In genomic region chr19:48900477-48901452, GRCh38 we compare ENCODE assay signal across 8 cellular contexts. TPM values are rescaled to one million over a fixed set of nuclear protein-coding genes. Genes with fewer than 3 reads are reported as not detected.
A peak's percentile ranks its signal among the peaks of the same experiment; 100 is the strongest.
DNase-seq lines count a peak whose midpoint lies in the region; FAIRE-seq and TF ChIP-seq lines count a peak whose summit lies in the region.

No MANE protein-coding gene starts in this region.

- peaks cover 12% of the 10 kb centered on the region for H3K36me3 Mint-ChIP-seq in stimulated activated naive CD8-positive, alpha-beta T cell treated with anti-CD3 and anti-CD28 coated beads, Interleukin-15, Interleukin-2, amounts not matched to agents 100 ng/mL and 50 ng/mL, for 24 hours (ENCODE audit: low read depth)

- H3K9ac ChIP-seq in OCI-LY1 (ENCODE audit: low read length) (peak overlapping the region; percentile 78), kidney (ENCODE audit: low read length in 2 of 2) (peak overlapping the region; percentile 57 to 99)

- intact Hi-C loops in kidney (cut with DNase I) = no loop called here

- peaks cover 5% of the 10 kb centered on the region for H3K4me1 ChIP-seq in OCI-LY1 (ENCODE audit: insufficient read depth, low read length, severe bottlenecking)
- H3K4me1 ChIP-seq in kidney (ENCODE audit: control insufficient read depth in 1 of 2, insufficient read depth in 1 of 2, low read depth in 1 of 2, low read length in 2 of 2) = peaks cover 3 to 10% of the 10 kb centered on the region in 2 donors

- H3K27ac ChIP-seq in OCI-LY1 (ENCODE audit: low read depth, low read length, poor library complexity, severe bottlenecking) (peak overlapping the region; percentile 1), kidney (ENCODE audit: low read depth in 2 of 2, low read length in 2 of 2) (peak overlapping the region; percentile 71 to 95)

- in situ Hi-C loops in T47D (cut with HindIII; ENCODE audit: low pct_unique_long_range_greater_than_20kb, low sequenced_read_pairs) = no loop called here

- H3K27ac Mint-ChIP-seq in stimulated activated naive CD8-positive, alpha-beta T cell treated with anti-CD3 and anti-CD28 coated beads, Interleukin-15, Interleukin-2, amounts not matched to agents 100 ng/mL and 50 ng/mL, for 24 hours = peak overlapping the region; percentile 97

- FAIRE-seq in kidney (lab: Jason Lieb, UNC) = no peak

- no peaks in the 10 kb centered on the region for H3K9me2 ChIP-seq in OCI-LY1 (ENCODE audit: low read depth, low read length)

- H3K79me2 ChIP-seq in OCI-LY1 (ENCODE audit: insufficient read depth, low read length) = no peaks in the 10 kb centered on the region

- H3K9me3 ChIP-seq in OCI-LY1 (ENCODE audit: low read length) (no peaks in the 10 kb centered on the region), kidney (ENCODE audit: control insufficient read depth in 1 of 2, low read length in 2 of 2) (no peaks in the 10 kb centered on the region)

- H3F3A ChIP-seq in OCI-LY1 (ENCODE audit: insufficient read depth, low read length) = no peaks in the 10 kb centered on the region

- H3K36me3 ChIP-seq in OCI-LY1 (ENCODE audit: insufficient read depth, low read length) = peaks cover 8% of the 10 kb centered on the region; the same call in 1 of the 2 replicates
- H3K36me3 ChIP-seq in kidney (ENCODE audit: control insufficient read depth in 1 of 2, insufficient read depth in 2 of 2, low read length in 2 of 2) = peaks cover 8 to 11% of the 10 kb centered on the region in 2 donors

- peak overlapping the region; percentile 96 for H3K4me3 Mint-ChIP-seq in stimulated activated naive CD8-positive, alpha-beta T cell treated with anti-CD3 and anti-CD28 coated beads, Interleukin-15, Interleukin-2, amounts not matched to agents 100 ng/mL and 50 ng/mL, for 24 hours

- peak overlapping the region; percentile 80 for H3K4me3 ChIP-seq in OCI-LY1 (ENCODE audit: low read depth, low read length, poor library complexity, severe bottlenecking)
- H3K4me3 ChIP-seq in kidney (ENCODE audit: low read length in 2 of 2) = peak overlapping the region; percentile 62 to 78

- no peak overlapping the region for H2AFZ ChIP-seq in OCI-LY1 (ENCODE audit: low read length)

- no peaks in the 10 kb centered on the region for H4K20me1 ChIP-seq in OCI-LY1 (ENCODE audit: insufficient read depth, low read length)

- peak overlapping the region; percentile 68 for H3K4me2 ChIP-seq in OCI-LY1 (ENCODE audit: low read length)

- no peaks in the 10 kb centered on the region for H3K27me3 Mint-ChIP-seq in stimulated activated naive CD8-positive, alpha-beta T cell treated with anti-CD3 and anti-CD28 coated beads, Interleukin-15, Interleukin-2, amounts not matched to agents 100 ng/mL and 50 ng/mL, for 24 hours

- H3K27me3 ChIP-seq in OCI-LY1 (ENCODE audit: insufficient read depth, low read length) = no peaks in the 10 kb centered on the region

- TF ChIP-seq CTCF in OCI-LY1 (IDR thresholded peaks at IDR 0.05; ENCODE audit: low read length) = no peak
- no peak for TF ChIP-seq CTCF in kidney (IDR thresholded peaks at IDR 0.05; ENCODE audit: borderline replicate concordance, extremely low read depth, insufficient read depth)

- H3K9me3 Mint-ChIP-seq in stimulated activated naive CD8-positive, alpha-beta T cell treated with anti-CD3 and anti-CD28 coated beads, Interleukin-15, Interleukin-2, amounts not matched to agents 100 ng/mL and 50 ng/mL, for 24 hours = no peaks in the 10 kb centered on the region

- peaks cover 39% of the 10 kb centered on the region for H3K4me1 Mint-ChIP-seq in stimulated activated naive CD8-positive, alpha-beta T cell treated with anti-CD3 and anti-CD28 coated beads, Interleukin-15, Interleukin-2, amounts not matched to agents 100 ng/mL and 50 ng/mL, for 24 hours (ENCODE audit: low read depth)

- peak; percentile 65 for DNase-seq in activated CD8-positive, alpha-beta memory T cell treated with anti-CD3 and anti-CD28 coated beads for 24 hours
- no peak for DNase-seq in activated CD8-positive, alpha-beta memory T cell treated with anti-CD3 and anti-CD28 coated beads, Interleukin-2, amount 50 U/mL, for 4 hours
- DNase-seq in T47D (ENCODE audit: low read depth in 1 of 2, low spot score in 1 of 2) = peak; percentile 32 to 52
- DNase-seq in kidney = peak; percentile 81
- no peak for DNase-seq in retina
- DNase-seq in T-helper 9 cell = no peak

RNA-seq across cellular contexts. Expression of gene NUCB1, which starts 0.7 kb away (rescaled TPM):
- 265 TPM for total RNA-seq in kidney
- polyA plus RNA-seq in kidney (ENCODE audit: insufficient read depth, low read depth, low replicate concordance) = 503 TPM

RNA-seq across cellular contexts. Expression of gene TULP2, which starts 2.2 kb away (rescaled TPM):
- total RNA-seq in kidney = not detected
- polyA plus RNA-seq in kidney (ENCODE audit: insufficient read depth, low read depth, low replicate concordance) = not detected

RNA-seq across cellular contexts. Expression of gene PPP1R15A, which starts 28.5 kb away (rescaled TPM):
- total RNA-seq in kidney = 45.1 TPM
- polyA plus RNA-seq in kidney (ENCODE audit: insufficient read depth, low read depth, low replicate concordance) = 24.7 TPM

RNA-seq across cellular contexts. Expression of gene PLEKHA4, which starts 32.3 kb away (rescaled TPM):
- total RNA-seq in kidney = 79.1 TPM
- 22.9 TPM for polyA plus RNA-seq in kidney (ENCODE audit: insufficient read depth, low read depth, low replicate concordance)

RNA-seq across cellular contexts. Expression of gene DHDH, which starts 32.7 kb away (rescaled TPM):
- total RNA-seq in kidney = 0.60 TPM
- polyA plus RNA-seq in kidney (ENCODE audit: insufficient read depth, low read depth, low replicate concordance) = 26.3 TPM

Comparison
In these comparisons a context has a peak if more than half of its experiments do, and no peak if none do; other contexts are left out.
1. DNase-seq: peak in activated CD8-positive, alpha-beta memory T cell treated with anti-CD3 and anti-CD28 coated beads for 24 hours (single experiment), T47D (2 of 2) and kidney (single experiment); none in activated CD8-positive, alpha-beta memory T cell treated with anti-CD3 and anti-CD28 coated beads, Interleukin-2, amount 50 U/mL, for 4 hours (single experiment), retina (single experiment) and T-helper 9 cell (single experiment).